In the genomic region with DNA sequence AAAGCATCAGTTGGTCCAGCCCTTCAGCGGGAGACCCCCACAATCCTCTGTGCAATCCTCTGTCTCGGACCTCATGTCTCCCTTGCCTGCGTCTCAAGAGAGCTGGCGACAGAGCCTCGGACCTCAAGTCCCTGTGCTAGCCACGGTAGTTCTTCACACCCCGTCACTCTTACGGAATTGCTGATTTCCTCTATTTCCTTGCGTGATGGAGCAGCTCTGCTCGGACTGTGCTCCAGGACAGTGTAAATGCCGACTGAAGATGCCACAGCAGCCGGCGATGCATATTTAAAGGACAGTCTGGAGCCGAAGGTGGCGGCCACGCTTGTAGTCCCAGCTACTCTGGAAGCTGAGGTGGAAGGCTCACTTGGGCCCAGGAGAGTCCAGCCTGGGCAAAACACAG, we compare ENCODE assay signal across 17 cellular contexts. TPM values are rescaled to one million over a fixed set of nuclear protein-coding genes. Genes with fewer than 3 reads are reported as not detected.
DNase-seq lines count a peak whose midpoint lies in the region; ATAC-seq and TF ChIP-seq lines count a peak whose summit lies in the region.
"Had no signal": no experiment of that assay in that cellular context is flagged by ENCODE, and none has a peak within 500 bp of the region (broad histone marks: within the 10 kb centered on the region; RNA-seq: fewer than 3 reads in every experiment).

No MANE protein-coding gene starts in this region.

- no peaks in the 10 kb centered on the region for H3K27me3 Mint-ChIP-seq in Caco-2 (ENCODE audit: insufficient read depth, unreplicated experiment)
- peaks cover 3% of the 10 kb centered on the region for H3K27me3 Mint-ChIP-seq in activated naive CD8-positive, alpha-beta T cell treated with anti-CD3 and anti-CD28 coated beads, Interleukin-2, amount 10 ng/mL, durations not matched to agents 7 days and 5 days
- peaks cover 0 to 2% (median 0%) of the 10 kb centered on the region in 5 donors for H3K27me3 Mint-ChIP-seq in naive thymus-derived CD4-positive, alpha-beta T cell

- peaks cover 0 to 7% (median 1%) of the 10 kb centered on the region in 11 experiments; a peak in 6 of 22 replicates for H3K36me3 ChIP-seq in BLaER1 treated with 17β-estradiol and CSF1 and Interleukin-3, amounts not matched to agents 10 nM and 100 nM
- H3K36me3 ChIP-seq in Caco-2 (ENCODE audit: control insufficient read depth, insufficient read depth, low read length) = no peaks in the 10 kb centered on the region
- H3K36me3 ChIP-seq in naive thymus-derived CD4-positive, alpha-beta T cell (ENCODE audit: control insufficient read depth in 2 of 3, insufficient read depth in 3 of 3, low read length in 3 of 3) = no peaks in the 10 kb centered on the region

- intact Hi-C loops in Caco-2 (cut with micrococcal nuclease; ENCODE audit: unreplicated experiment) = no loop called here
- intact Hi-C loops in naive thymus-derived CD4-positive, alpha-beta T cell (cut with micrococcal nuclease) = no loop called here

- DNase-seq in Caco-2 = no peak
- DNase-seq in activated naive CD8-positive, alpha-beta T cell treated with anti-CD3 and anti-CD28 coated beads, Interleukin-2, amount 10 ng/mL, durations not matched to agents 7 days and 5 days = no peak
- no peak for DNase-seq in naive thymus-derived CD4-positive, alpha-beta T cell
- no peak for DNase-seq in NCI-H2029 (lab: John Stamatoyannopoulos, UW)
- DNase-seq in hepatic stellate cell (ENCODE audit: low spot score) = no peak
- DNase-seq in pons (ENCODE audit: low spot score) = no peak
- DNase-seq: KG1; kidney; NCI-H187 treated with DMSO at 0.1 percent for 48 hours; NCI-H526; PC-9; right cardiac atrium; stimulated activated CD4-positive, alpha-beta T cell treated with anti-CD3 and anti-CD28 coated beads, Interleukin-4, amount 100 ng/mL, for 4 hours; stimulated activated naive CD4-positive, alpha-beta T cell; SW 1271 had no signal

- H3K9ac ChIP-seq in BLaER1 treated with 17β-estradiol and CSF1 and Interleukin-3, amounts not matched to agents 10 nM and 100 nM = peak overlapping the region in 9 of 11 experiments; percentile 86 to 99 (median 95); a peak in 11 of 22 replicates

- no peak for TF ChIP-seq CTCF in Caco-2 (IDR thresholded peaks at IDR 0.05; ENCODE audit: insufficient read depth in 1 of 2, low read depth in 1 of 2, low read length in 1 of 2, severe bottlenecking in 1 of 2, unreplicated experiment in 1 of 2)

- H3K27ac ChIP-seq in BLaER1 treated with 17β-estradiol and CSF1 and Interleukin-3, amounts not matched to agents 10 nM and 100 nM = no peak overlapping the region
- no peak overlapping the region for H3K27ac ChIP-seq in naive thymus-derived CD4-positive, alpha-beta T cell (ENCODE audit: low read depth, low read length)
- H3K27ac ChIP-seq: PC-9 had no signal

- peak overlapping the region in 4 of 10 experiments; percentile 70 to 89 (median 78); a peak in 5 of 20 replicates for H3K4me3 ChIP-seq in BLaER1 treated with 17β-estradiol and CSF1 and Interleukin-3, amounts not matched to agents 10 nM and 100 nM
- H3K4me3 ChIP-seq in Caco-2 (ENCODE audit: low read depth, low read length) = no peak overlapping the region
- H3K4me3 ChIP-seq in naive thymus-derived CD4-positive, alpha-beta T cell (ENCODE audit: low read length) = no peak overlapping the region

- no peaks in the 10 kb centered on the region for H3K9me3 ChIP-seq in BLaER1 treated with 17β-estradiol and CSF1 and Interleukin-3, amounts not matched to agents 10 nM and 100 nM (replicated peaks in 1 of 11)
- no peaks in the 10 kb centered on the region for H3K9me3 ChIP-seq in Caco-2
- H3K9me3 ChIP-seq in naive thymus-derived CD4-positive, alpha-beta T cell (ENCODE audit: control insufficient read depth in 2 of 3, low read length in 3 of 3) = no peaks in the 10 kb centered on the region

- CTCF ChIA-PET in Caco-2 (lab: Charles Lee) = interaction anchor here (1.5 kb wide), 1 partner anchor 13 kb away, joined by 5 read pairs; no protein-coding TSS in a partner anchor
- CTCF ChIA-PET in naive thymus-derived CD4-positive, alpha-beta T cell (lab: Charles Lee) = interaction anchor here (0.6 kb wide), 1 partner anchor 1235 kb away, joined by 3 read pairs; no protein-coding TSS in a partner anchor

- H3K4me1 ChIP-seq in BLaER1 treated with 17β-estradiol and CSF1 and Interleukin-3, amounts not matched to agents 10 nM and 100 nM = peaks cover 23 to 27% (median 25%) of the 10 kb centered on the region in 10 experiments
- H3K4me1 ChIP-seq in Caco-2 = peaks cover 12% of the 10 kb centered on the region
- peaks cover 18 to 19% of the 10 kb centered on the region in 2 donors for H3K4me1 ChIP-seq in naive thymus-derived CD4-positive, alpha-beta T cell (ENCODE audit: control insufficient read depth in 2 of 2, insufficient read depth in 2 of 2, low read length in 2 of 2)

- no peak overlapping the region for H3K27ac Mint-ChIP-seq in Caco-2 (ENCODE audit: unreplicated experiment)
- no peak overlapping the region for H3K27ac Mint-ChIP-seq in activated naive CD8-positive, alpha-beta T cell treated with anti-CD3 and anti-CD28 coated beads, Interleukin-2, amount 10 ng/mL, durations not matched to agents 7 days and 5 days
- H3K27ac Mint-ChIP-seq in naive thymus-derived CD4-positive, alpha-beta T cell = peak overlapping the region in 2 of 9 donors; percentile 0 to 40

- no TSS peak for BruUV-seq in Caco-2 (replicated peaks; lab: Mats Ljungman, UMichigan)

- H3K4me3 Mint-ChIP-seq in Caco-2 (ENCODE audit: unreplicated experiment) = peak overlapping the region; percentile 59
- H3K4me3 Mint-ChIP-seq in activated naive CD8-positive, alpha-beta T cell treated with anti-CD3 and anti-CD28 coated beads, Interleukin-2, amount 10 ng/mL, durations not matched to agents 7 days and 5 days = peak overlapping the region; percentile 32
- peak overlapping the region; percentile 34 to 92 (median 78) for H3K4me3 Mint-ChIP-seq in naive thymus-derived CD4-positive, alpha-beta T cell

- H3K4me2 ChIP-seq in BLaER1 treated with 17β-estradiol and CSF1 and Interleukin-3, amounts not matched to agents 10 nM and 100 nM = peak overlapping the region; percentile 90 to 99 (median 96)

- POLR2A ChIA-PET in Caco-2 (lab: Charles Lee) = no interaction called here
- POLR2A ChIA-PET in activated naive CD8-positive, alpha-beta T cell treated with anti-CD3 and anti-CD28 coated beads, Interleukin-2, amount 10 ng/mL, durations not matched to agents 7 days and 5 days (lab: Charles Lee) = no interaction called here
- POLR2A ChIA-PET in naive thymus-derived CD4-positive, alpha-beta T cell (lab: Charles Lee) = no interaction called here

- H3K36me3 Mint-ChIP-seq in Caco-2 (ENCODE audit: insufficient read depth, unreplicated experiment) = peaks cover 19% of the 10 kb centered on the region
- peaks cover 4% of the 10 kb centered on the region for H3K36me3 Mint-ChIP-seq in activated naive CD8-positive, alpha-beta T cell treated with anti-CD3 and anti-CD28 coated beads, Interleukin-2, amount 10 ng/mL, durations not matched to agents 7 days and 5 days
- peaks cover 0 to 7% (median 0%) of the 10 kb centered on the region in 5 donors for H3K36me3 Mint-ChIP-seq in naive thymus-derived CD4-positive, alpha-beta T cell

- no peaks in the 10 kb centered on the region for H3K9me3 Mint-ChIP-seq in Caco-2 (ENCODE audit: unreplicated experiment)
- H3K9me3 Mint-ChIP-seq in activated naive CD8-positive, alpha-beta T cell treated with anti-CD3 and anti-CD28 coated beads, Interleukin-2, amount 10 ng/mL, durations not matched to agents 7 days and 5 days = no peaks in the 10 kb centered on the region
- peaks cover 0 to 3% (median 0%) of the 10 kb centered on the region in 11 donors for H3K9me3 Mint-ChIP-seq in naive thymus-derived CD4-positive, alpha-beta T cell

- H3K4me1 Mint-ChIP-seq in Caco-2 (ENCODE audit: low read depth, unreplicated experiment) = peaks cover 16% of the 10 kb centered on the region
- H3K4me1 Mint-ChIP-seq in activated naive CD8-positive, alpha-beta T cell treated with anti-CD3 and anti-CD28 coated beads, Interleukin-2, amount 10 ng/mL, durations not matched to agents 7 days and 5 days = peaks cover 17% of the 10 kb centered on the region
- H3K4me1 Mint-ChIP-seq in naive thymus-derived CD4-positive, alpha-beta T cell = peaks cover 18 to 27% (median 22%) of the 10 kb centered on the region in 7 donors

- H3K27me3 ChIP-seq in BLaER1 treated with 17β-estradiol and CSF1 and Interleukin-3, amounts not matched to agents 10 nM and 100 nM = no peaks in the 10 kb centered on the region
- no peaks in the 10 kb centered on the region for H3K27me3 ChIP-seq in Caco-2 (replicated peaks; ENCODE audit: control insufficient read depth, insufficient read depth, low read length)
- no peaks in the 10 kb centered on the region for H3K27me3 ChIP-seq in naive thymus-derived CD4-positive, alpha-beta T cell (ENCODE audit: control insufficient read depth in 2 of 2, insufficient read depth in 2 of 2, low read length in 2 of 2)

- H4K20me1 ChIP-seq in BLaER1 treated with 17β-estradiol and CSF1 and Interleukin-3, amounts not matched to agents 10 nM and 100 nM = peaks cover 10 to 26% (median 18%) of the 10 kb centered on the region in 11 experiments; a peak in 21 of 22 replicates

- ATAC-seq in activated naive CD8-positive, alpha-beta T cell treated with anti-CD3 and anti-CD28 coated beads, Interleukin-2, amount 10 ng/mL, durations not matched to agents 7 days and 5 days (ENCODE audit: low read depth) = no peak
- no peak for ATAC-seq in naive thymus-derived CD4-positive, alpha-beta T cell
- ATAC-seq in GM18519 (IDR thresholded peaks at IDR 0.05; ENCODE audit: low FRiP score, unreplicated experiment) = no peak
- ATAC-seq: right cardiac atrium had no signal

RNA-seq across cellular contexts. Expression of a gene that starts 1.9 kb away (rescaled TPM):
- total RNA-seq in Caco-2 (2022) = 6.8 and 7.1 TPM in 2 replicates
- 1 to 10 TPM; 2.4 to 3.4 TPM for total RNA-seq in activated naive CD8-positive, alpha-beta T cell treated with anti-CD3 and anti-CD28 coated beads, Interleukin-2, amount 10 ng/mL, durations not matched to agents 7 days and 5 days
- total RNA-seq in naive thymus-derived CD4-positive, alpha-beta T cell = 1 to 10 TPM; 1.7 to 4.0 (median 2.8) TPM
- 1 to 10 TPM; 1.7 to 2.1 TPM for polyA plus RNA-seq in naive thymus-derived CD4-positive, alpha-beta T cell

RNA-seq across cellular contexts. Expression of a gene that starts 2.1 kb away (rescaled TPM):
- total RNA-seq in Caco-2 (2022) = 55.2 and 60.5 TPM in 2 replicates
- 10 to 100 TPM; 36.8 to 40.3 TPM for total RNA-seq in activated naive CD8-positive, alpha-beta T cell treated with anti-CD3 and anti-CD28 coated beads, Interleukin-2, amount 10 ng/mL, durations not matched to agents 7 days and 5 days
- 10 to 100 TPM; 23.1 to 59.8 (median 43.9) TPM for total RNA-seq in naive thymus-derived CD4-positive, alpha-beta T cell
- polyA plus RNA-seq in naive thymus-derived CD4-positive, alpha-beta T cell = 10 to 100 TPM; 12.6 to 33.7 TPM
